16 cellular contexts compared by ENCODE assay signal in genomic region chr3:16136042-16136441, GRCh38. TPM values are rescaled to one million over a fixed set of nuclear protein-coding genes. Genes with fewer than 3 reads are reported as not detected.
DNase-seq lines count a peak whose midpoint lies in the region; ATAC-seq and TF ChIP-seq lines count a peak whose summit lies in the region.
"Had no signal": no experiment of that assay in that cellular context is flagged by ENCODE, and none has a peak within 500 bp of the region (broad histone marks: within the 10 kb centered on the region; RNA-seq: fewer than 3 reads in every experiment).

No MANE protein-coding gene starts in this region.

- CTCF ChIA-PET in AG04450 (lab: Charles Lee) = interaction anchor here (0.9 to 1.0 kb wide), 2 partner anchors 42 to 87 kb away, joined by 3 to 4 read pairs; no protein-coding TSS in a partner anchor
- CTCF ChIA-PET in activated CD4-positive, alpha-beta memory T cell treated with anti-CD3 and anti-CD28 coated beads for 36 hours (lab: Charles Lee) = no interaction called here

- no peaks in the 10 kb centered on the region for H3K36me3 Mint-ChIP-seq in activated CD4-positive, alpha-beta memory T cell treated with anti-CD3 and anti-CD28 coated beads for 36 hours

- intact Hi-C loops in activated CD4-positive, alpha-beta memory T cell treated with anti-CD3 and anti-CD28 coated beads for 36 hours (cut with micrococcal nuclease) = no loop called here

- H3K9me3 ChIP-seq in AG04450 (ENCODE audit: control insufficient read depth, insufficient read depth, low read length) = peaks cover 7% of the 10 kb centered on the region
- H3K9me3 ChIP-seq: neutrophil, upper lobe of left lung had no signal

- no peak for DNase-seq in AG04450 (ENCODE audit: low read depth, low spot score)
- DNase-seq in fibroblast of the aortic adventitia (ENCODE audit: low read depth) = peak; percentile 95
- DNase-seq in NCI-H524 (lab: John Stamatoyannopoulos, UW) = no peak
- DNase-seq in SIG-M5 (lab: John Stamatoyannopoulos, UW) = no peak
- DNase-seq in activated CD4-positive, alpha-beta memory T cell treated with anti-CD3 and anti-CD28 coated beads for 36 hours = no peak
- DNase-seq: activated CD4-positive, alpha-beta T cell treated with anti-CD3 and anti-CD28 coated beads for 4 hours; brain microvascular endothelial cell; NCI-H1048; OCI-M1; T-helper 17 cell; upper lobe of left lung had no signal

- H3K27ac Mint-ChIP-seq in activated CD4-positive, alpha-beta memory T cell treated with anti-CD3 and anti-CD28 coated beads for 36 hours = no peak overlapping the region
- H3K27ac Mint-ChIP-seq: memory B cell, T-helper 17 cell had no signal

- no peaks in the 10 kb centered on the region for H3K27me3 ChIP-seq in AG04450 (ENCODE audit: control insufficient read depth, insufficient read depth, low read length)
- no peaks in the 10 kb centered on the region for H3K27me3 ChIP-seq in rectal smooth muscle tissue (ENCODE audit: control insufficient read depth, insufficient read depth, low read length)
- H3K27me3 ChIP-seq: brain microvascular endothelial cell, neutrophil, upper lobe of left lung had no signal

- H3K4me1 Mint-ChIP-seq in activated CD4-positive, alpha-beta memory T cell treated with anti-CD3 and anti-CD28 coated beads for 36 hours (ENCODE audit: low read depth) = no peaks in the 10 kb centered on the region
- H3K4me1 Mint-ChIP-seq: memory B cell, T-helper 17 cell had no signal

- H3K27me3 Mint-ChIP-seq in activated CD4-positive, alpha-beta memory T cell treated with anti-CD3 and anti-CD28 coated beads for 36 hours = no peaks in the 10 kb centered on the region
- H3K27me3 Mint-ChIP-seq: T-helper 17 cell had no signal

- TF ChIP-seq CTCF in AG04450 (IDR thresholded peaks at IDR 0.05; ENCODE audit: low read depth, low read length) (no peak), fibroblast of the aortic adventitia (IDR thresholded peaks at IDR 0.05; ENCODE audit: insufficient read depth, low read length) (no peak)

- H3K4me3 ChIP-seq in AG04450 (ENCODE audit: low read depth, low read length) (no peak overlapping the region), fibroblast of the aortic adventitia (ENCODE audit: low read depth, low read length) (no peak overlapping the region), rectal smooth muscle tissue (ENCODE audit: low read length) (no peak overlapping the region)
- H3K4me3 ChIP-seq: upper lobe of left lung had no signal

- H3K4me1 ChIP-seq in rectal smooth muscle tissue (ENCODE audit: control insufficient read depth, insufficient read depth, low read length) = peaks cover 3% of the 10 kb centered on the region

- H3K27ac ChIP-seq in AG04450 (ENCODE audit: low read depth, low read length) (peak overlapping the region; percentile 58), rectal smooth muscle tissue (ENCODE audit: low read depth, low read length) (peak overlapping the region; percentile 40)
- H3K27ac ChIP-seq: brain microvascular endothelial cell, neutrophil had no signal

- no peaks in the 10 kb centered on the region for H3K36me3 ChIP-seq in rectal smooth muscle tissue (ENCODE audit: control insufficient read depth, insufficient read depth, low read length)
- H3K36me3 ChIP-seq: brain microvascular endothelial cell, neutrophil, upper lobe of left lung had no signal

- ATAC-seq in SK-N-SH treated with all-trans-retinoic acid at 6 μM for 48 hours (peak; percentile 40), HG03520 (IDR thresholded peaks at IDR 0.05; ENCODE audit: unreplicated experiment) (no peak)
- ATAC-seq: T-helper 17 cell had no signal

- H3K9ac ChIP-seq in rectal smooth muscle tissue (ENCODE audit: low read length) = no peak overlapping the region

- H3K9me3 Mint-ChIP-seq in activated CD4-positive, alpha-beta memory T cell treated with anti-CD3 and anti-CD28 coated beads for 36 hours = peaks cover 6% of the 10 kb centered on the region

- H3K4me3 Mint-ChIP-seq in activated CD4-positive, alpha-beta memory T cell treated with anti-CD3 and anti-CD28 coated beads for 36 hours = no peak overlapping the region
- H3K4me3 Mint-ChIP-seq: memory B cell, T-helper 17 cell had no signal

- POLR2A ChIA-PET in AG04450 (lab: Yijun Ruan, JAX) = interaction anchor here (0.5 to 1.8 kb wide), 3 partner anchors 10 to 38 kb away, joined by 3 to 6 read pairs (median 5); partner anchors contain the start of gene GALNT15
- POLR2A ChIA-PET in activated CD4-positive, alpha-beta memory T cell treated with anti-CD3 and anti-CD28 coated beads for 36 hours (lab: Charles Lee) = no interaction called here

TF ChIP-seq in SK-N-SH treated with all-trans-retinoic acid at 6 μM for 48 hours, 23 proteins besides CTCF, POLR2A, EP300 and RAD21:
- TF ChIP-seq ZNF70 (CRISPR knock-in tag; IDR thresholded peaks at IDR 0.05) = no peak
- no peak for TF ChIP-seq TOX (CRISPR knock-in tag; IDR thresholded peaks at IDR 0.05; ENCODE audit: borderline replicate concordance)
- TF ChIP-seq BACH2 (CRISPR knock-in tag; IDR thresholded peaks at IDR 0.05; ENCODE audit: borderline replicate concordance) = no peak
- TF ChIP-seq, protein P1, sequence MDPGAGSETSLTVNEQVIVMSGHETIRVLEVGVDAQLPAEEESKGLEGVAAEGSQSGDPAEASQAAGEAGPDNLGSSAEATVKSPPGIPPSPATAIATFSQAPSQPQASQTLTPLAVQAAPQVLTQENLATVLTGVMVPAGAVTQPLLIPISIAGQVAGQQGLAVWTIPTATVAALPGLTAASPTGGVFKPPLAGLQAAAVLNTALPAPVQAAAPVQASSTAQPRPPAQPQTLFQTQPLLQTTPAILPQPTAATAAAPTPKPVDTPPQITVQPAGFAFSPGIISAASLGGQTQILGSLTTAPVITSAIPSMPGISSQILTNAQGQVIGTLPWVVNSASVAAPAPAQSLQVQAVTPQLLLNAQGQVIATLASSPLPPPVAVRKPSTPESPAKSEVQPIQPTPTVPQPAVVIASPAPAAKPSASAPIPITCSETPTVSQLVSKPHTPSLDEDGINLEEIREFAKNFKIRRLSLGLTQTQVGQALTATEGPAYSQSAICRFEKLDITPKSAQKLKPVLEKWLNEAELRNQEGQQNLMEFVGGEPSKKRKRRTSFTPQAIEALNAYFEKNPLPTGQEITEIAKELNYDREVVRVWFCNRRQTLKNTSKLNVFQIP (CRISPR knock-in tag; IDR thresholded peaks at IDR 0.05; ENCODE audit: borderline replicate concordance, low read depth) = no peak
- TF ChIP-seq TCF4 (CRISPR knock-in tag; IDR thresholded peaks at IDR 0.05; ENCODE audit: borderline replicate concordance) = no peak
- no peak for TF ChIP-seq ZNF565 (CRISPR knock-in tag; conservative IDR thresholded peaks at IDR 0.05; ENCODE audit: low read depth)
- no peak for TF ChIP-seq ISL1 (CRISPR knock-in tag; IDR thresholded peaks at IDR 0.05)
TF ChIP-seq in SK-N-SH treated with all-trans-retinoic acid at 6 μM for 48 hours: peak in this region for 0.

RNA-seq across cellular contexts. Expression of gene GALNT15, which starts 38.4 kb away (rescaled TPM):
- polyA plus RNA-seq in AG04450 (2011; rRNA removed) = 23.0 and 27.9 TPM in 2 replicates
- 43.3 and 59.2 TPM in 2 replicates for polyA minus RNA-seq in AG04450 (2011; rRNA and poly(A)+ RNA removed)
- total RNA-seq in fibroblast of the aortic adventitia (ENCODE audit: low replicate concordance) = 10.9 and 22.0 TPM in 2 replicates
- total RNA-seq in activated CD4-positive, alpha-beta memory T cell treated with anti-CD3 and anti-CD28 coated beads for 36 hours = not detected

Comparison
In these comparisons a context has a peak if more than half of its experiments do, and no peak if none do; other contexts are left out.
1. RNA of gene GALNT15, which starts 38.4 kb away (total RNA-seq): 10.9 to 22.0 TPM in fibroblast of the aortic adventitia; not detected in activated CD4-positive, alpha-beta memory T cell treated with anti-CD3 and anti-CD28 coated beads for 36 hours; every median in the first group is over 10 times any median in the second.